Comparison of ENCODE assay signal across 1 cellular context in genomic region chr1:181170194-181170593, GRCh38.
TF ChIP-seq lines count a peak whose summit lies in the region.

No MANE protein-coding gene starts in this region.

TF ChIP-seq in GM12878, 131 proteins besides CTCF, POLR2A, EP300 and RAD21:
- TF ChIP-seq, protein P1, sequence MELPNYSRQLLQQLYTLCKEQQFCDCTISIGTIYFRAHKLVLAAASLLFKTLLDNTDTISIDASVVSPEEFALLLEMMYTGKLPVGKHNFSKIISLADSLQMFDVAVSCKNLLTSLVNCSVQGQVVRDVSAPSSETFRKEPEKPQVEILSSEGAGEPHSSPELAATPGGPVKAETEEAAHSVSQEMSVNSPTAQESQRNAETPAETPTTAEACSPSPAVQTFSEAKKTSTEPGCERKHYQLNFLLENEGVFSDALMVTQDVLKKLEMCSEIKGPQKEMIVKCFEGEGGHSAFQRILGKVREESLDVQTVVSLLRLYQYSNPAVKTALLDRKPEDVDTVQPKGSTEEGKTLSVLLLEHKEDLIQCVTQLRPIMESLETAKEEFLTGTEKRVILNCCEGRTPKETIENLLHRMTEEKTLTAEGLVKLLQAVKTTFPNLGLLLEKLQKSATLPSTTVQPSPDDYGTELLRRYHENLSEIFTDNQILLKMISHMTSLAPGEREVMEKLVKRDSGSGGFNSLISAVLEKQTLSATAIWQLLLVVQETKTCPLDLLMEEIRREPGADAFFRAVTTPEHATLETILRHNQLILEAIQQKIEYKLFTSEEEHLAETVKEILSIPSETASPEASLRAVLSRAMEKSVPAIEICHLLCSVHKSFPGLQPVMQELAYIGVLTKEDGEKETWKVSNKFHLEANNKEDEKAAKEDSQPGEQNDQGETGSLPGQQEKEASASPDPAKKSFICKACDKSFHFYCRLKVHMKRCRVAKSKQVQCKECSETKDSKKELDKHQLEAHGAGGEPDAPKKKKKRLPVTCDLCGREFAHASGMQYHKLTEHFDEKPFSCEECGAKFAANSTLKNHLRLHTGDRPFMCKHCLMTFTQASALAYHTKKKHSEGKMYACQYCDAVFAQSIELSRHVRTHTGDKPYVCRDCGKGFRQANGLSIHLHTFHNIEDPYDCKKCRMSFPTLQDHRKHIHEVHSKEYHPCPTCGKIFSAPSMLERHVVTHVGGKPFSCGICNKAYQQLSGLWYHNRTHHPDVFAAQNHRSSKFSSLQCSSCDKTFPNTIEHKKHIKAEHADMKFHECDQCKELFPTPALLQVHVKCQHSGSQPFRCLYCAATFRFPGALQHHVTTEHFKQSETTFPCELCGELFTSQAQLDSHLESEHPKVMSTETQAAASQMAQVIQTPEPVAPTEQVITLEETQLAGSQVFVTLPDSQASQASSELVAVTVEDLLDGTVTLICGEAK (IDR thresholded peaks at IDR 0.05; ENCODE audit: borderline replicate concordance) = peak; percentile 53
- TF ChIP-seq SMARCA5 (IDR thresholded peaks at IDR 0.05) = no peak
TF ChIP-seq in GM12878: peak in this region for 1.
